Comparison of ENCODE assay signal across 17 cellular contexts in the genomic region with DNA sequence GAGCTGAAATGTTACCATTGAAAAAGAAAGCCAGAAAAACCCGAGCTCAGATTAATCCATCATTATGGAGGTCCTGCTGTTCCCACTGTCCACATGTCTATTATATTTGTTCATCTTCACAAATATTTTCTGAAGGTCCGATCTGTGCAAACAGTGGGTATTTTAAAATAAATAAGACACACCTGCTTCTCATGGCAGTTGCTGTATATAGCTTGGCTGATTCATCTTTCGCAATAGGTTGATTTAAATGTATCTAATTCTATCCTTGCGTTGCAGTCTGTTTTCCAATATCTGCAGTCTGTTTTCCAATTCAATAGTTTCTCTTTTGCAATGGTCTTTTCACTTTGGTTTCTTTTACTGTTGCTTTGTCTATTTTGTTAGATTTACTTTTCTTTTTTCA.
A peak's percentile ranks its signal among the peaks of the same experiment; 100 is the strongest.
DNase-seq lines count a peak whose midpoint lies in the region; ATAC-seq and TF ChIP-seq lines count a peak whose summit lies in the region.
"Had no signal": no experiment of that assay in that cellular context is flagged by ENCODE, and none has a peak within 500 bp of the region (broad histone marks: within the 10 kb centered on the region; RNA-seq: fewer than 3 reads in every experiment).

No MANE protein-coding gene starts in this region.

- H3F3A ChIP-seq in PC-3 (ENCODE audit: low read length, unreplicated experiment): no peaks in the 10 kb centered on the region

- no peak overlapping the region; the same call in 1 of the 2 replicates for H3K4me3 ChIP-seq in PC-3 (ENCODE audit: low read length)
- no peak overlapping the region for H3K4me3 ChIP-seq in Karpas-422 (ENCODE audit: low read length)
- H3K4me3 ChIP-seq: cardiac muscle cell, esophagus muscularis mucosa, MG63, prostate gland, upper lobe of left lung had no signal

- H2AFZ ChIP-seq in PC-3 (ENCODE audit: low read length) (no peak overlapping the region), Karpas-422 (ENCODE audit: low read length) (no peak overlapping the region)

- H4K20me1 ChIP-seq in PC-3 (ENCODE audit: low read length) (no peaks in the 10 kb centered on the region), Karpas-422 (ENCODE audit: insufficient read depth, low read depth, low read length) (no peaks in the 10 kb centered on the region)

- intact Hi-C loops in PC-3 (cut with micrococcal nuclease): no loop called here
- intact Hi-C loops in left colon (cut with DNase I, micrococcal nuclease): no loop called here

- no TSS peak for BruUV-seq in PC-3 (replicated peaks; lab: Mats Ljungman, UMichigan)

- H3K4me2 ChIP-seq in PC-3 (ENCODE audit: low read length): peak overlapping the region; percentile 31
- H3K4me2 ChIP-seq in Karpas-422 (ENCODE audit: low read depth, low read length, poor library complexity, severe bottlenecking): no peak overlapping the region

- H3K9ac ChIP-seq in PC-3 (ENCODE audit: low read length): no peak overlapping the region
- no peak overlapping the region for H3K9ac ChIP-seq in Karpas-422 (ENCODE audit: low read length)

- no peaks in the 10 kb centered on the region for H3K9me2 ChIP-seq in PC-3 (replicated peaks; ENCODE audit: low read length)
- no peaks in the 10 kb centered on the region for H3K9me2 ChIP-seq in Karpas-422 (replicated peaks; ENCODE audit: insufficient read depth, low read length)

- H3K79me2 ChIP-seq in PC-3 (ENCODE audit: low read length): no peaks in the 10 kb centered on the region
- H3K79me2 ChIP-seq in Karpas-422 (ENCODE audit: low read length): no peaks in the 10 kb centered on the region

- TF ChIP-seq CTCF in PC-3 (conservative IDR thresholded peaks at IDR 0.05; ENCODE audit: low read depth, low read length): no peak

- DNase-seq in DMS53 treated with DMSO at 0.1 percent for 48 hours (lab: John Stamatoyannopoulos, UW; ENCODE audit: unreplicated experiment): peak; percentile 82
- DNase-seq in NCI-H146 treated with DMSO at 0.1 percent for 48 hours (lab: John Stamatoyannopoulos, UW; ENCODE audit: unreplicated experiment): peak; percentile 92
- no peak for DNase-seq in PC-3
- no peak for DNase-seq in left colon
- no peak for DNase-seq in Karpas-422
- DNase-seq in epidermal melanocyte (ENCODE audit: insufficient read length, low spot score): no peak
- DNase-seq: amygdala, left cardiac atrium, small intestine, WERI-Rb-1 had no signal

- H3K9me3 ChIP-seq in PC-3 (ENCODE audit: low read length): no peaks in the 10 kb centered on the region
- H3K9me3 ChIP-seq in Karpas-422 (ENCODE audit: low read length): no peaks in the 10 kb centered on the region
- H3K9me3 ChIP-seq: esophagus muscularis mucosa, MG63, prostate gland, upper lobe of left lung had no signal

- POLR2A ChIA-PET in PC-3 (lab: Charles Lee; ENCODE audit: unreplicated experiment): no interaction called here

- H3K27ac ChIP-seq in PC-3 (ENCODE audit: low read length) (no peak overlapping the region), Karpas-422 (ENCODE audit: low read length) (no peak overlapping the region)
- H3K27ac ChIP-seq: cardiac muscle cell, prostate gland, upper lobe of left lung, WERI-Rb-1 had no signal

- CTCF ChIA-PET in PC-3 (lab: Charles Lee): no interaction called here

- no peak for ATAC-seq in PC-3
- peak; percentile 69 for ATAC-seq in left colon
- ATAC-seq in HG03432 (IDR thresholded peaks at IDR 0.05; ENCODE audit: unreplicated experiment): no peak
- ATAC-seq: Right ventricle myocardium inferior had no signal

- H3K4me1 ChIP-seq in PC-3 (ENCODE audit: insufficient read depth, low read length) (no peaks in the 10 kb centered on the region), Karpas-422 (ENCODE audit: low read length) (no peaks in the 10 kb centered on the region)
- H3K4me1 ChIP-seq: prostate gland, upper lobe of left lung had no signal

- H3K27me3 ChIP-seq in PC-3 (ENCODE audit: low read length): no peaks in the 10 kb centered on the region
- no peaks in the 10 kb centered on the region; the same call in 1 of the 2 replicates for H3K27me3 ChIP-seq in Karpas-422 (ENCODE audit: low read length)
- H3K27me3 ChIP-seq: cardiac muscle cell, esophagus muscularis mucosa, MG63, upper lobe of left lung had no signal

- no peaks in the 10 kb centered on the region for H3K36me3 ChIP-seq in PC-3 (ENCODE audit: low read depth, low read length)
- H3K36me3 ChIP-seq in Karpas-422 (ENCODE audit: insufficient read depth, low read length): no peaks in the 10 kb centered on the region
- H3K36me3 ChIP-seq: cardiac muscle cell, esophagus muscularis mucosa, MG63, prostate gland, upper lobe of left lung, WERI-Rb-1 had no signal

Comparison
In these comparisons a context has a peak if more than half of its experiments do, and no peak if none do; other contexts are left out.
1. DNase-seq: peak in DMS53 treated with DMSO at 0.1 percent for 48 hours (single experiment) and NCI-H146 treated with DMSO at 0.1 percent for 48 hours (single experiment); none in PC-3 (single experiment), left colon (0 of 2), Karpas-422 (single experiment) and epidermal melanocyte (single experiment).